9 cellular contexts compared by ENCODE assay signal in genomic region chr4:183798921-183799307, GRCh38.
DNase-seq lines count a peak whose midpoint lies in the region; ATAC-seq and TF ChIP-seq lines count a peak whose summit lies in the region.
"Had no signal": no experiment of that assay in that cellular context is flagged by ENCODE, and none has a peak within 500 bp of the region (broad histone marks: within the 10 kb centered on the region; RNA-seq: fewer than 3 reads in every experiment).

No MANE protein-coding gene starts in this region.

- no peak overlapping the region for H4K8ac ChIP-seq in H9 (replicated peaks; ENCODE audit: insufficient read length, low read depth, low read length)

- H3K4me3 ChIP-seq in NT2/D1 (ENCODE audit: insufficient read length, low read depth) (peak overlapping the region; percentile 58), endodermal cell (ENCODE audit: low read length) (peak overlapping the region; percentile 73), parathyroid adenoma (ENCODE audit: low read depth, low read length) (no peak overlapping the region)

- no peaks in the 10 kb centered on the region for H3K79me1 ChIP-seq in H9 (ENCODE audit: insufficient read depth, low read depth, low read length, poor library complexity, severe bottlenecking)

- H3K27me3 ChIP-seq in H9 (ENCODE audit: insufficient read depth, low read length) (peaks cover 16% of the 10 kb centered on the region), NT2/D1 (ENCODE audit: insufficient read depth, insufficient read length) (peaks cover 31% of the 10 kb centered on the region), endodermal cell (ENCODE audit: control insufficient read depth, insufficient read depth, low read length, poor library complexity, severe bottlenecking) (peaks cover 64% of the 10 kb centered on the region), parathyroid adenoma (ENCODE audit: control insufficient read depth, insufficient read depth, low read length) (no peaks in the 10 kb centered on the region)

- DNase-seq in H9 (no peak), NT2/D1 (ENCODE audit: low read depth, low spot score) (no peak), endodermal cell (peak; percentile 48), HFFc6 (no peak), putamen (ENCODE audit: low spot score) (no peak)
- DNase-seq: activated CD8-positive, alpha-beta memory T cell treated with anti-CD3 and anti-CD28 coated beads, Interleukin-2, amount 50 U/mL, for 4 hours; erythroblast had no signal

- H3K18ac ChIP-seq in H9 (ENCODE audit: insufficient read length, low read depth, low read length): no peak overlapping the region

- H3K9me3 Mint-ChIP-seq in H9 (peaks cover 14 to 18% of the 10 kb centered on the region in 2 experiments), endodermal cell (peaks cover 17% of the 10 kb centered on the region), HFFc6 (peaks cover 4% of the 10 kb centered on the region; the same call in 1 of the 2 replicates)

- no peak overlapping the region for H2BK120ac ChIP-seq in H9 (ENCODE audit: low read depth, low read length, poor library complexity, severe bottlenecking)

- H2BK15ac ChIP-seq in H9 (ENCODE audit: low read depth, low read length): no peak overlapping the region

- H4K20me1 ChIP-seq in H9 (ENCODE audit: control insufficient read depth, insufficient read depth, insufficient read length): no peaks in the 10 kb centered on the region

- H3K36me3 ChIP-seq in NT2/D1 (ENCODE audit: insufficient read depth, insufficient read length, low read length): no peaks in the 10 kb centered on the region
- no peaks in the 10 kb centered on the region for H3K36me3 ChIP-seq in endodermal cell (ENCODE audit: control insufficient read depth, insufficient read depth, low read length)
- H3K36me3 ChIP-seq in parathyroid adenoma (ENCODE audit: control insufficient read depth, insufficient read depth, low read length): no peaks in the 10 kb centered on the region

- H3K79me2 ChIP-seq in H9 (ENCODE audit: insufficient read depth, low read length) (no peaks in the 10 kb centered on the region), parathyroid adenoma (no peaks in the 10 kb centered on the region)

- H3K4me3 Mint-ChIP-seq in H9 (peak overlapping the region; percentile 71 to 86), endodermal cell (peak overlapping the region; percentile 62), HFFc6 (no peak overlapping the region)

- H2BK5ac ChIP-seq in H9 (ENCODE audit: insufficient read length, low read length): no peak overlapping the region

- H3K23me2 ChIP-seq in H9 (ENCODE audit: insufficient read length, low read depth, low read length, poor library complexity, severe bottlenecking): peaks cover 16% of the 10 kb centered on the region

- H3K27ac Mint-ChIP-seq in H9 (no peak overlapping the region), endodermal cell (no peak overlapping the region), HFFc6 (no peak overlapping the region)

- no peak overlapping the region for H3K4ac ChIP-seq in H9 (ENCODE audit: low read depth, low read length)

- H2AK5ac ChIP-seq in H9 (ENCODE audit: insufficient read length, low read length): no peak overlapping the region

- H3T11ph ChIP-seq in H9 (ENCODE audit: low read length): no peak overlapping the region

- no peak overlapping the region for H3K14ac ChIP-seq in H9 (ENCODE audit: insufficient read depth, low read length)

- H4K91ac ChIP-seq in H9 (ENCODE audit: insufficient read length, low read depth, low read length): no peak overlapping the region

- no peak overlapping the region for H3K56ac ChIP-seq in H9 (ENCODE audit: insufficient read length, low read depth, low read length)

- H3K27me3 Mint-ChIP-seq in H9 (ENCODE audit: low read depth) (peaks cover 75% of the 10 kb centered on the region), endodermal cell (ENCODE audit: insufficient read depth) (peaks cover 64% of the 10 kb centered on the region), HFFc6 (ENCODE audit: insufficient read depth) (peaks cover 29% of the 10 kb centered on the region)

- no CpG with 5 or more reads among the region's 11 CpGs for WGBS in H9 (ENCODE audit: extremely low coverage, insufficient read length, low lambda C conversion rate)
- WGBS in endodermal cell (ENCODE audit: insufficient coverage in 1 of 2, insufficient read length in 1 of 2), 2 experiments: 5% methylated on average over 11 of the region's 11 CpGs

- H2AFZ ChIP-seq in H9 (ENCODE audit: low read length) (no peak overlapping the region), parathyroid adenoma (peak overlapping the region; percentile 58)

- no peak for ATAC-seq in HG02588 (IDR thresholded peaks at IDR 0.05; ENCODE audit: unreplicated experiment)

- H3K9ac ChIP-seq in H9 (ENCODE audit: extremely low read depth, insufficient read length, low read length) (no peak overlapping the region), NT2/D1 (ENCODE audit: insufficient read length, low read depth) (no peak overlapping the region), endodermal cell (ENCODE audit: extremely low read depth, low read length, poor library complexity, severe bottlenecking) (no peak overlapping the region), parathyroid adenoma (no peak overlapping the region)

- no peak overlapping the region for H3K23ac ChIP-seq in H9 (ENCODE audit: insufficient read length, low read depth, low read length)

- H3K4me1 Mint-ChIP-seq in H9: peaks cover 36 to 37% of the 10 kb centered on the region in 2 experiments
- peaks cover 26% of the 10 kb centered on the region for H3K4me1 Mint-ChIP-seq in endodermal cell
- no peaks in the 10 kb centered on the region for H3K4me1 Mint-ChIP-seq in HFFc6 (ENCODE audit: low read depth)

- no peak overlapping the region for H2BK12ac ChIP-seq in H9 (ENCODE audit: insufficient read length, low read depth, low read length)

- H3K36me3 Mint-ChIP-seq in H9 (ENCODE audit: insufficient read depth in 1 of 3, low read depth in 3 of 3) (peaks cover 0 to 13% (median 8%) of the 10 kb centered on the region in 3 experiments; a peak in 4 of 7 replicates), endodermal cell (ENCODE audit: low read depth) (peaks cover 3% of the 10 kb centered on the region), HFFc6 (ENCODE audit: low read depth) (no peaks in the 10 kb centered on the region)

- no peak overlapping the region for H2BK20ac ChIP-seq in H9 (ENCODE audit: low read depth, low read length, poor library complexity, severe bottlenecking)

- peaks cover 7% of the 10 kb centered on the region for H3K9me3 ChIP-seq in H9 (ENCODE audit: control insufficient read depth, low read depth, low read length)
- peaks cover 10% of the 10 kb centered on the region; the same call in 1 of the 2 replicates for H3K9me3 ChIP-seq in NT2/D1 (ENCODE audit: insufficient read depth, low read length)
- H3K9me3 ChIP-seq in endodermal cell (ENCODE audit: control insufficient read depth, low read length): peaks cover 9% of the 10 kb centered on the region
- no peaks in the 10 kb centered on the region for H3K9me3 ChIP-seq in parathyroid adenoma (ENCODE audit: control insufficient read depth, low read length)

- H3K4me2 ChIP-seq in H9 (ENCODE audit: insufficient read depth, insufficient read length, low read length) (peak overlapping the region; percentile 93), parathyroid adenoma (ENCODE audit: low read length) (peak overlapping the region; percentile 57)

- peaks cover 6% of the 10 kb centered on the region; the same call in 1 of the 2 replicates for H3K4me1 ChIP-seq in H9 (ENCODE audit: insufficient read depth, low read length)
- H3K4me1 ChIP-seq in NT2/D1 (ENCODE audit: insufficient read depth, insufficient read length): no peaks in the 10 kb centered on the region
- no peaks in the 10 kb centered on the region for H3K4me1 ChIP-seq in endodermal cell (ENCODE audit: control insufficient read depth, insufficient read depth, low read length)
- H3K4me1 ChIP-seq in parathyroid adenoma: peaks cover 3% of the 10 kb centered on the region

- H3K27ac ChIP-seq in H9 (ENCODE audit: insufficient read length, low read depth, low read length) (no peak overlapping the region), endodermal cell (ENCODE audit: low read depth, low read length) (no peak overlapping the region), parathyroid adenoma (no peak overlapping the region)

- TF ChIP-seq CTCF in H9 (conservative IDR thresholded peaks at IDR 0.05): no peak
- TF ChIP-seq CTCF in endodermal cell (conservative IDR thresholded peaks at IDR 0.05): no peak
- TF ChIP-seq CTCF in parathyroid adenoma (IDR thresholded peaks at IDR 0.05): no peak
- no peak for TF ChIP-seq CTCF in HFFc6 (IDR thresholded peaks at IDR 0.05)

- no peak overlapping the region for H4K5ac ChIP-seq in H9 (ENCODE audit: insufficient read length, low read depth, low read length)
